ENCODE assay signal across 13 cellular contexts in the genomic region with DNA sequence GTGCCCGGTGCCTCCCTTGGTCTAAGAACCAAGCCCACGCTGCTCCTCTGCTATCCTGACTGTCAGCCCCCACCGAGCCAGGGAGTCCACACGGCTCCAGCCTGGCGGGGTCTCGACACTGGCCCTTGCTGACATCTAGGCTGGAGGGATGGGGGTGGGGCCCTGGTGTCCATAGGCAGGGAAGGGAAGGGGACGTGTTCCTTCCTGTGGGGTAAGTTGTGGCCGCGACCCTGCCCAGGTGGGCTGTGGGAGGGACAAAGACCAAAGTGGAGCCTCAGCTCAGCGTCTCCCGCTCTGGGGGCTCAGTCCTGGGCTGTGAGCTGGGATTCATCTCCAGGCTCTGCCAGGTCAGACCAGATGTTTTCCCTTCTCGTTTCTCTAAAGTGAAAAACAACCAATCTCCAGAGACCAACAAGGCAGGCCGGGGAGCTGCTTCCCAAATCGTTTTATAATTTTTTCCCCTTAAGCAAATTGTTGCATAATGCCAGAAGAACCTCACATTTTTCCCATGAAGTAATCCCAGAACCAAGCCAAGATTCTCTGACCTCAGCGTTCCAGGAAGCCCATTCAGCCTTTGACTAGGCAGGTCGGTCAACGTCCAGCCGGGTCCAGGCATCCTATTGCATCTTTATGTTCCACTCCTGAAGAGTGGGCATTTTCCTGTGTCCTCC.
DNase-seq lines count a peak whose midpoint lies in the region; ATAC-seq and TF ChIP-seq lines count a peak whose summit lies in the region.
"Had no signal": no experiment of that assay in that cellular context is flagged by ENCODE, and none has a peak within 500 bp of the region (broad histone marks: within the 10 kb centered on the region; RNA-seq: fewer than 3 reads in every experiment).

No MANE protein-coding gene starts in this region.

- no peak for TF ChIP-seq CTCF in body of pancreas (IDR thresholded peaks at IDR 0.05)

- H3K4me1 ChIP-seq in body of pancreas (no peaks in the 10 kb centered on the region), right cardiac atrium (ENCODE audit: control insufficient read depth, insufficient read depth, low read length) (no peaks in the 10 kb centered on the region), skeletal muscle satellite cell (ENCODE audit: control insufficient read depth, insufficient read depth, low read length) (no peaks in the 10 kb centered on the region)

- DNase-seq in EH (ENCODE audit: low read depth) (peak; percentile 95), body of pancreas (peak in 1 of 4 donors; percentile 32), right cardiac atrium (peak; percentile 47 to 77 (median 76)), GM19238 (ENCODE audit: insufficient read length, low spot score) (no peak), SW480 (ENCODE audit: low spot score) (no peak)
- no peak for DNase-seq in activated CD4-positive, alpha-beta T cell treated with anti-CD3 and anti-CD28 coated beads, Interleukin-2, amount 50 U/mL, for 4 hours
- DNase-seq: activated CD8-positive, alpha-beta T cell treated with anti-CD3 and anti-CD28 coated beads, Interleukin-2, amount 10 ng/mL, durations not matched to agents 7 days and 5 days; anterior cingulate cortex; COR-L47; H7; NCI-H1694 treated with DMSO at 0.1 percent for 48 hours had no signal

- peak; percentile 39 for ATAC-seq in body of pancreas
- ATAC-seq in right cardiac atrium, result peak; percentile 61 to 62
- no peak for ATAC-seq in SK-N-SH treated with all-trans-retinoic acid at 6 μM for 48 hours
- ATAC-seq: activated CD8-positive, alpha-beta T cell treated with anti-CD3 and anti-CD28 coated beads, Interleukin-2, amount 10 ng/mL, durations not matched to agents 7 days and 5 days had no signal

- TF ChIP-seq POLR2A in body of pancreas (IDR thresholded peaks at IDR 0.05), result no peak

- H3K9ac ChIP-seq in skeletal muscle satellite cell (ENCODE audit: low read depth, low read length), result no peak overlapping the region

- WGBS in body of pancreas, 2 donors, result 51 to 63% methylated on average over 12 to 16 of the region's 18 CpGs
- 34% methylated on average over 18 of the region's 18 CpGs for WGBS in right cardiac atrium

- intact Hi-C loops in body of pancreas (cut with DNase I) (no loop called here), right cardiac atrium (cut with DNase I) (loop anchor here in 1 of 4 donors (10.0 kb wide), 1 partner anchor 236 kb away; the partner anchor contains the start of gene GRK5)

- H3K9me3 ChIP-seq in body of pancreas (no peaks in the 10 kb centered on the region), right cardiac atrium (ENCODE audit: control insufficient read depth, low read length) (no peaks in the 10 kb centered on the region), skeletal muscle satellite cell (replicated peaks; ENCODE audit: low read length) (no peaks in the 10 kb centered on the region)

- H3K4me2 ChIP-seq in skeletal muscle satellite cell (ENCODE audit: low read length), result peak overlapping the region; percentile 35

- H3K27me3 ChIP-seq in body of pancreas (no peaks in the 10 kb centered on the region), right cardiac atrium (ENCODE audit: control insufficient read depth, insufficient read depth) (no peaks in the 10 kb centered on the region), skeletal muscle satellite cell (ENCODE audit: control insufficient read depth, insufficient read depth, low read length) (peaks cover 23% of the 10 kb centered on the region)

- H3K36me3 ChIP-seq in body of pancreas (replicated peaks in 1 of 2; ENCODE audit: insufficient read depth in 1 of 2, low read depth in 2 of 2) (no peaks in the 10 kb centered on the region), skeletal muscle satellite cell (ENCODE audit: insufficient read depth, low read length) (no peaks in the 10 kb centered on the region)

- H3K4me3 ChIP-seq in body of pancreas (no peak overlapping the region), right cardiac atrium (ENCODE audit: low read length) (no peak overlapping the region), skeletal muscle satellite cell (ENCODE audit: low read length) (no peak overlapping the region)

- peak overlapping the region in 1 of 4 donors; percentile 8 for H3K27ac ChIP-seq in body of pancreas
- peak overlapping the region; percentile 28 for H3K27ac ChIP-seq in right cardiac atrium (ENCODE audit: low read length)

TF ChIP-seq in SK-N-SH treated with all-trans-retinoic acid at 6 μM for 48 hours, 23 proteins besides CTCF, POLR2A, EP300 and RAD21:
- TF ChIP-seq GLIS3 (CRISPR knock-in tag; IDR thresholded peaks at IDR 0.05), result no peak
- TF ChIP-seq, protein P1, sequence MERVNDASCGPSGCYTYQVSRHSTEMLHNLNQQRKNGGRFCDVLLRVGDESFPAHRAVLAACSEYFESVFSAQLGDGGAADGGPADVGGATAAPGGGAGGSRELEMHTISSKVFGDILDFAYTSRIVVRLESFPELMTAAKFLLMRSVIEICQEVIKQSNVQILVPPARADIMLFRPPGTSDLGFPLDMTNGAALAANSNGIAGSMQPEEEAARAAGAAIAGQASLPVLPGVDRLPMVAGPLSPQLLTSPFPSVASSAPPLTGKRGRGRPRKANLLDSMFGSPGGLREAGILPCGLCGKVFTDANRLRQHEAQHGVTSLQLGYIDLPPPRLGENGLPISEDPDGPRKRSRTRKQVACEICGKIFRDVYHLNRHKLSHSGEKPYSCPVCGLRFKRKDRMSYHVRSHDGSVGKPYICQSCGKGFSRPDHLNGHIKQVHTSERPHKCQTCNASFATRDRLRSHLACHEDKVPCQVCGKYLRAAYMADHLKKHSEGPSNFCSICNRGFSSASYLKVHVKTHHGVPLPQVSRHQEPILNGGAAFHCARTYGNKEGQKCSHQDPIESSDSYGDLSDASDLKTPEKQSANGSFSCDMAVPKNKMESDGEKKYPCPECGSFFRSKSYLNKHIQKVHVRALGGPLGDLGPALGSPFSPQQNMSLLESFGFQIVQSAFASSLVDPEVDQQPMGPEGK (CRISPR knock-in tag; IDR thresholded peaks at IDR 0.05; ENCODE audit: borderline replicate concordance), result no peak

Comparison
In these comparisons a context has a peak if more than half of its experiments do, and no peak if none do; other contexts are left out.
1. DNase-seq: peak in EH (single experiment) and right cardiac atrium (3 of 3); none in GM19238 (single experiment), activated CD4-positive, alpha-beta T cell treated with anti-CD3 and anti-CD28 coated beads, Interleukin-2, amount 50 U/mL, for 4 hours (0 of 2) and SW480 (single experiment).